Comparison of ENCODE assay signal across 17 cellular contexts in the genomic region with DNA sequence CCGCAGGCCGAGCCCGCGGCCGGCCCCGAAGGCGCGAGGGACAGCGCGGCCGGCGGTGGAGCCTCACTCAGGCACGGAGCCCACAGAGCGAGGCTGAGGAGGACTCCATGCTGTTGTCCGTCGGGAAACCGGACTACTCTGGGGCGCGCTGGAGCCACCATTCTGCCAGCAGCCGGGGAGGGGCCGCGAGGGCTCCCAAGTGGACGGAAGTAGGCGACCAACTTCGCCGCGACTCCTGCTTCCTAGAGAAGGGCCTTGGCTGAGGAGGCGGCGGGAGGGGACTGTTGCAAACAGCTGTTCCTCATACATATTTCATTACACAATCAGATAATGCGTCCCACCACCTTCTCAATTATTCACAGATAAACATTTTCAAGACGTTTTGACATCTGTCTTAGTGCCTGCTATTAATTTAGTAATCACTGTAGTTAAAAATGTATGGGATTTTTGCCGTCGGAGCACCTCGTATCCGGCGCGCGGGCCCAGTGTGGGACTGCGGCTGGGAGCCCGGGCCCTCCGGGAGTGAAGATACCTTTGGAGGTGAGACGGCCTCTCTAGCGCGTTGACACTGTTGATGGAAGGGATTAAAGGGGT. TPM values are rescaled to one million over a fixed set of nuclear protein-coding genes. Genes with fewer than 3 reads are reported as not detected.
A peak's percentile ranks its signal among the peaks of the same experiment; 100 is the strongest.
DNase-seq lines count a peak whose midpoint lies in the region; ATAC-seq and TF ChIP-seq lines count a peak whose summit lies in the region.
"Had no signal": no experiment of that assay in that cellular context is flagged by ENCODE, and none has a peak within 500 bp of the region (broad histone marks: within the 10 kb centered on the region; RNA-seq: fewer than 3 reads in every experiment).

No MANE protein-coding gene starts in this region.

- H3K56ac ChIP-seq in mesendoderm (ENCODE audit: low read length) = no peak overlapping the region

- H3K4me3 Mint-ChIP-seq in stimulated activated naive CD8-positive, alpha-beta T cell treated with anti-CD3 and anti-CD28 coated beads, Interleukin-15, Interleukin-2, amounts not matched to agents 100 ng/mL and 50 ng/mL, for 24 hours = peak overlapping the region; percentile 30
- H3K4me3 Mint-ChIP-seq in activated T-helper 2 cell treated with anti-CD3 and anti-CD28 coated beads, Interferon-gamma antibody, Interleukin-2, Interleukin-4, amounts not matched to agents 10 μg/mL and 5 μg/mL and 100 μg/mL, durations not matched to agents 14 hours and 24 hours and 36 hours (ENCODE audit: low read depth) = no peak overlapping the region

- H3K27ac Mint-ChIP-seq in stimulated activated naive CD8-positive, alpha-beta T cell treated with anti-CD3 and anti-CD28 coated beads, Interleukin-15, Interleukin-2, amounts not matched to agents 100 ng/mL and 50 ng/mL, for 24 hours = peak overlapping the region; percentile 26
- peak overlapping the region; percentile 17 for H3K27ac Mint-ChIP-seq in activated T-helper 2 cell treated with anti-CD3 and anti-CD28 coated beads, Interferon-gamma antibody, Interleukin-2, Interleukin-4, amounts not matched to agents 10 μg/mL and 5 μg/mL and 100 μg/mL, durations not matched to agents 14 hours and 24 hours and 36 hours

- no peak overlapping the region for H2BK120ac ChIP-seq in mesendoderm (ENCODE audit: low read depth, low read length)

- no peak overlapping the region for H3K4ac ChIP-seq in mesendoderm (ENCODE audit: low read depth, low read length)

- no peak overlapping the region for H3K23ac ChIP-seq in mesendoderm (ENCODE audit: low read length)

- H3K9ac ChIP-seq in mesendoderm (ENCODE audit: low read length) = no peak overlapping the region

- H3K9me3 Mint-ChIP-seq in stimulated activated naive CD8-positive, alpha-beta T cell treated with anti-CD3 and anti-CD28 coated beads, Interleukin-15, Interleukin-2, amounts not matched to agents 100 ng/mL and 50 ng/mL, for 24 hours = no peaks in the 10 kb centered on the region
- no peaks in the 10 kb centered on the region for H3K9me3 Mint-ChIP-seq in activated T-helper 2 cell treated with anti-CD3 and anti-CD28 coated beads, Interferon-gamma antibody, Interleukin-2, Interleukin-4, amounts not matched to agents 10 μg/mL and 5 μg/mL and 100 μg/mL, durations not matched to agents 14 hours and 24 hours and 36 hours

- no peak for ATAC-seq in stimulated activated naive CD8-positive, alpha-beta T cell treated with anti-CD3 and anti-CD28 coated beads, Interleukin-15, Interleukin-2, amounts not matched to agents 100 U/mL and 50 U/mL, for 24 hours
- ATAC-seq in upper lobe of right lung (peak; percentile 37), GM18858 (IDR thresholded peaks at IDR 0.05; ENCODE audit: unreplicated experiment) (no peak), HG02973 (IDR thresholded peaks at IDR 0.05; ENCODE audit: unreplicated experiment) (no peak)

- no peak overlapping the region for H3K18ac ChIP-seq in mesendoderm (ENCODE audit: low read length)

- no peak overlapping the region for H4K5ac ChIP-seq in mesendoderm (ENCODE audit: low read length)

- H3K4me1 Mint-ChIP-seq in stimulated activated naive CD8-positive, alpha-beta T cell treated with anti-CD3 and anti-CD28 coated beads, Interleukin-15, Interleukin-2, amounts not matched to agents 100 ng/mL and 50 ng/mL, for 24 hours (ENCODE audit: low read depth) = peaks cover 19% of the 10 kb centered on the region
- peaks cover 8% of the 10 kb centered on the region for H3K4me1 Mint-ChIP-seq in activated T-helper 2 cell treated with anti-CD3 and anti-CD28 coated beads, Interferon-gamma antibody, Interleukin-2, Interleukin-4, amounts not matched to agents 10 μg/mL and 5 μg/mL and 100 μg/mL, durations not matched to agents 14 hours and 24 hours and 36 hours (ENCODE audit: low read depth)

- intact Hi-C loops in activated T-helper 2 cell treated with anti-CD3 and anti-CD28 coated beads, Interferon-gamma antibody, Interleukin-2, Interleukin-4, amounts not matched to agents 10 μg/mL and 5 μg/mL and 100 μg/mL, durations not matched to agents 14 hours and 24 hours and 36 hours (cut with micrococcal nuclease) = loop anchor here (1.0 to 2.0 kb wide), 2 partner anchors 23 to 127 kb away; no protein-coding TSS in a partner anchor
- intact Hi-C loops in upper lobe of right lung (cut with DNase I) = no loop called here

- no peak overlapping the region for H4K8ac ChIP-seq in mesendoderm (ENCODE audit: low read depth, low read length)

- no peak overlapping the region for H2BK5ac ChIP-seq in mesendoderm (ENCODE audit: low read length)

- no peaks in the 10 kb centered on the region for H3K9me3 ChIP-seq in upper lobe of right lung
- H3K9me3 ChIP-seq: body of pancreas, prostate gland had no signal

- H3K36me3 ChIP-seq in mesendoderm (ENCODE audit: control insufficient read depth, insufficient read depth, low read length) = no peaks in the 10 kb centered on the region
- H3K36me3 ChIP-seq in upper lobe of right lung = no peaks in the 10 kb centered on the region
- H3K36me3 ChIP-seq: prostate gland had no signal

- no peak overlapping the region for H3K4me2 ChIP-seq in mesendoderm (ENCODE audit: low read length)

- WGBS in mesendoderm (ENCODE audit: extremely low coverage, insufficient coverage, low lambda C conversion rate) = no CpG with 5 or more reads among the region's 44 CpGs

- H3K79me2 ChIP-seq in mesendoderm (ENCODE audit: control insufficient read depth, insufficient read depth, low read length) = no peaks in the 10 kb centered on the region

- H3K4me3 ChIP-seq in mesendoderm (ENCODE audit: low read length) (no peak overlapping the region), upper lobe of right lung (no peak overlapping the region)

- H3K27ac ChIP-seq in mesendoderm (ENCODE audit: low read depth, low read length) (no peak overlapping the region), upper lobe of right lung (no peak overlapping the region)
- H3K27ac ChIP-seq: body of pancreas, prostate gland had no signal

- H3K36me3 Mint-ChIP-seq in stimulated activated naive CD8-positive, alpha-beta T cell treated with anti-CD3 and anti-CD28 coated beads, Interleukin-15, Interleukin-2, amounts not matched to agents 100 ng/mL and 50 ng/mL, for 24 hours (ENCODE audit: low read depth) = no peaks in the 10 kb centered on the region
- peaks cover 3% of the 10 kb centered on the region for H3K36me3 Mint-ChIP-seq in activated T-helper 2 cell treated with anti-CD3 and anti-CD28 coated beads, Interferon-gamma antibody, Interleukin-2, Interleukin-4, amounts not matched to agents 10 μg/mL and 5 μg/mL and 100 μg/mL, durations not matched to agents 14 hours and 24 hours and 36 hours (ENCODE audit: low read depth)

- no peak overlapping the region for H2AK5ac ChIP-seq in mesendoderm (ENCODE audit: low read length)

- TF ChIP-seq CTCF in upper lobe of right lung (IDR thresholded peaks at IDR 0.05) = no peak

- H3K4me1 ChIP-seq in mesendoderm (ENCODE audit: control insufficient read depth, low read depth, low read length) (peaks cover 10% of the 10 kb centered on the region), upper lobe of right lung (peaks cover 14% of the 10 kb centered on the region)

- H2BK15ac ChIP-seq in mesendoderm (replicated peaks; ENCODE audit: low read depth) = no peak overlapping the region

- no peak for DNase-seq in stimulated activated naive CD8-positive, alpha-beta T cell treated with anti-CD3 and anti-CD28 coated beads, Interleukin-15, Interleukin-2, amounts not matched to agents 100 U/mL and 50 U/mL, for 24 hours
- no peak for DNase-seq in activated T-helper 2 cell treated with anti-CD3 and anti-CD28 coated beads, Interferon-gamma antibody, Interleukin-2, Interleukin-4, amounts not matched to agents 10 μg/mL and 5 μg/mL and 100 μg/mL, durations not matched to agents 14 hours and 24 hours and 36 hours (ENCODE audit: low spot score)
- DNase-seq in mesendoderm (peak; percentile 66), upper lobe of right lung (no peak), GM19238 (ENCODE audit: insufficient read length, low spot score) (no peak)
- DNase-seq: body of pancreas; effector CD8-positive, alpha-beta T cell; Karpas-422; NCI-H1930; SIG-M5 had no signal

- H3K79me1 ChIP-seq in mesendoderm (ENCODE audit: low read length) = no peaks in the 10 kb centered on the region

- peaks cover 85% of the 10 kb centered on the region for H3K27me3 Mint-ChIP-seq in stimulated activated naive CD8-positive, alpha-beta T cell treated with anti-CD3 and anti-CD28 coated beads, Interleukin-15, Interleukin-2, amounts not matched to agents 100 ng/mL and 50 ng/mL, for 24 hours
- peaks cover 80% of the 10 kb centered on the region for H3K27me3 Mint-ChIP-seq in activated T-helper 2 cell treated with anti-CD3 and anti-CD28 coated beads, Interferon-gamma antibody, Interleukin-2, Interleukin-4, amounts not matched to agents 10 μg/mL and 5 μg/mL and 100 μg/mL, durations not matched to agents 14 hours and 24 hours and 36 hours (ENCODE audit: low read depth)

- H3K27me3 ChIP-seq in mesendoderm (ENCODE audit: insufficient read depth, low read length, poor library complexity) (peaks cover 59% of the 10 kb centered on the region), upper lobe of right lung (peaks cover 100% of the 10 kb centered on the region)

RNA-seq across cellular contexts. Expression of a gene that starts 11.7 kb away (rescaled TPM):
- 0.25 and 0.34 TPM in 2 replicates for total RNA-seq in activated T-helper 2 cell treated with anti-CD3 and anti-CD28 coated beads, Interferon-gamma antibody, Interleukin-2, Interleukin-4, amounts not matched to agents 10 μg/mL and 5 μg/mL and 100 μg/mL, durations not matched to agents 14 hours and 24 hours and 36 hours
- polyA plus RNA-seq in mesendoderm (2013, experiment 1 of 2) = 1.3 TPM
- 1.1 TPM for polyA plus RNA-seq in mesendoderm (2013, experiment 2 of 2)
- not detected for total RNA-seq in upper lobe of right lung
- total RNA-seq: glomerular endothelial cell, lower leg skin, prostate gland had no signal
- polyA plus RNA-seq: BJ had no signal
